14 cellular contexts compared by ENCODE assay signal in the genomic region with DNA sequence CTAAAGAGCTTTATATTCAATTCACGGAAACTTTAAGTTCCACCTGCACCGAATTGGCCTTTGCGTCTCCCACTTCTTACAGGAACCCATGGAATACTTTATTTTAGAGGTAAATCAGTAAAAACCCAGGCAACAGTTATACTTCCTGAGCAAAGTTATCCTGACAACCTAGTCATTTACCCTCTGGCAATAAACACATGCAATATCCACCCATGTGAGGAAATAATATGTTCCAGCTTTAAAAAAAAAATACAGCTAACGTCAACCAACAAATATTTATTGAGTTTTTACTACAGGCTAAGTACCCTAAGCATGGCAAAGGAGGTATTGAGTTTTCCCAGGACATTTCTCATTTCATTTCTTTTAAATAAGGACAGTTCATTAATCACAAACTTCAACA.
"Had no signal": no experiment of that assay in that cellular context is flagged by ENCODE, and none has a peak within 500 bp of the region (broad histone marks: within the 10 kb centered on the region; RNA-seq: fewer than 3 reads in every experiment).

No MANE protein-coding gene starts in this region.

- DNase-seq: activated CD4-positive, alpha-beta T cell treated with anti-CD3 and anti-CD28 coated beads for 48 hours; activated CD8-positive, alpha-beta memory T cell treated with anti-CD3 and anti-CD28 coated beads, Interleukin-2, amount 50 U/mL, for 48 hours; activated CD8-positive, alpha-beta T cell treated with anti-CD3 and anti-CD28 coated beads, Interleukin-2, amount 10 ng/mL, durations not matched to agents 7 days and 5 days; activated naive CD4-positive, alpha-beta T cell; activated naive CD8-positive, alpha-beta T cell treated with anti-CD3 and anti-CD28 coated beads, Interleukin-2, amount 50 U/mL, for 24 hours; caudate nucleus; cortex of kidney; effector memory CD8-positive, alpha-beta T cell; mesenchymal stem cell; nephron progenitor cell; stimulated activated CD4-positive, alpha-beta T cell treated with anti-CD3 and anti-CD28 coated beads, Interleukin-4, amount 100 ng/mL, for 4 hours; stimulated activated naive CD8-positive, alpha-beta T cell treated with anti-CD3 and anti-CD28 coated beads, Interleukin-15, amount 100 ng/mL, for 72 hours; T-cell; testis had no signal

- H3K9me3 ChIP-seq: testis had no signal

- H3K27me3 ChIP-seq: testis had no signal

- ATAC-seq: activated CD8-positive, alpha-beta T cell treated with anti-CD3 and anti-CD28 coated beads, Interleukin-2, amount 10 ng/mL, durations not matched to agents 7 days and 5 days; activated naive CD8-positive, alpha-beta T cell treated with anti-CD3 and anti-CD28 coated beads, Interleukin-2, amount 50 U/mL, for 24 hours; effector memory CD8-positive, alpha-beta T cell; stimulated activated naive CD8-positive, alpha-beta T cell treated with anti-CD3 and anti-CD28 coated beads, Interleukin-15, amount 100 ng/mL, for 72 hours; T-cell had no signal

- H3K4me3 ChIP-seq: testis had no signal
